In genomic region chr5:96702503-96703383, GRCh38 we compare ENCODE assay signal across 1 cellular context.
TF ChIP-seq lines count a peak whose summit lies in the region.

No MANE protein-coding gene starts in this region.

TF ChIP-seq in H1, 55 proteins besides CTCF, POLR2A, EP300 and RAD21 (continued from another document):
- no peak for TF ChIP-seq NANOG (IDR thresholded peaks at IDR 0.05; ENCODE audit: insufficient read depth, low read depth, low read length, poor library complexity, severe bottlenecking)
- TF ChIP-seq BRCA1 (IDR thresholded peaks at IDR 0.05; ENCODE audit: low read depth, low read length), result no peak
- no peak for TF ChIP-seq KDM5A (IDR thresholded peaks at IDR 0.05; ENCODE audit: low read length)
- TF ChIP-seq TAF7 (optimal IDR thresholded peaks at IDR 0.05; ENCODE audit: borderline replicate concordance, low read depth, low read length), result peak; percentile 32
- peak; percentile 67 for TF ChIP-seq TBP (IDR thresholded peaks at IDR 0.05; ENCODE audit: low read depth, low read length)
- TF ChIP-seq FOSL1 (IDR thresholded peaks at IDR 0.05; ENCODE audit: insufficient read depth, low read depth, low read length), result no peak
- TF ChIP-seq, protein P1, sequence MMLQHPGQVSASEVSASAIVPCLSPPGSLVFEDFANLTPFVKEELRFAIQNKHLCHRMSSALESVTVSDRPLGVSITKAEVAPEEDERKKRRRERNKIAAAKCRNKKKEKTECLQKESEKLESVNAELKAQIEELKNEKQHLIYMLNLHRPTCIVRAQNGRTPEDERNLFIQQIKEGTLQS (IDR thresholded peaks at IDR 0.05; ENCODE audit: insufficient read depth, low read depth, low read length), result no peak
- peak; percentile 63; the same call in 1 of the 2 replicates for TF ChIP-seq POLR2AphosphoS5 (IDR thresholded peaks at IDR 0.05; ENCODE audit: low read depth, low read length)
- TF ChIP-seq HDAC2 (IDR thresholded peaks at IDR 0.05; ENCODE audit: borderline replicate concordance in 1 of 2, low read depth in 2 of 2, low read length in 2 of 2), result peak in 1 of 2 experiments; percentile 56; a peak in 1 of 4 replicates
- no peak for TF ChIP-seq BCL11A (IDR thresholded peaks at IDR 0.05; ENCODE audit: low read depth in 2 of 2, low read length in 2 of 2)
- no peak for TF ChIP-seq EZH2 (IDR thresholded peaks at IDR 0.05; ENCODE audit: low read depth, low read length, severe bottlenecking)
- TF ChIP-seq TAF1 (IDR thresholded peaks at IDR 0.05; ENCODE audit: low read depth, low read length), result peak; percentile 81
- TF ChIP-seq PHF8 (conservative IDR thresholded peaks at IDR 0.05; ENCODE audit: low read depth, low read length), result peak; percentile 63; the same call in 1 of the 2 replicates
- peak; percentile 89 for TF ChIP-seq MAX (IDR thresholded peaks at IDR 0.05)
- TF ChIP-seq RNF2 (IDR thresholded peaks at IDR 0.05; ENCODE audit: borderline replicate concordance, low read depth, low read length, missing control alignments, poor library complexity, severe bottlenecking), result no peak
- TF ChIP-seq E2F6 (IDR thresholded peaks at IDR 0.05), result peak; percentile 74
- no peak for TF ChIP-seq SRF (IDR thresholded peaks at IDR 0.05; ENCODE audit: low read depth, low read length)
- TF ChIP-seq NRF1 (IDR thresholded peaks at IDR 0.05; ENCODE audit: low read depth, low read length), result no peak
- TF ChIP-seq SP1 (IDR thresholded peaks at IDR 0.05; ENCODE audit: low read depth, low read length), result 0 out of 2 replicates have a peak, but pooled peaks have one; percentile 12
- TF ChIP-seq TEAD4 (IDR thresholded peaks at IDR 0.05; ENCODE audit: low read depth, low read length), result peak; percentile 49; the same call in 1 of the 2 replicates
- no peak for TF ChIP-seq SIRT6 (IDR thresholded peaks at IDR 0.05; ENCODE audit: low read length)
- peak; percentile 71; the same call in 1 of the 2 replicates for TF ChIP-seq GABPA (IDR thresholded peaks at IDR 0.05; ENCODE audit: borderline replicate concordance, insufficient read depth, low read length)
- no peak for TF ChIP-seq YY1 (IDR thresholded peaks at IDR 0.05; ENCODE audit: low read depth, low read length)
- TF ChIP-seq CREB1 (IDR thresholded peaks at IDR 0.05), result peak; percentile 47; the same call in 1 of the 2 replicates
- no peak for TF ChIP-seq RFX5 (IDR thresholded peaks at IDR 0.05; ENCODE audit: borderline replicate concordance, low read depth, low read length)
- TF ChIP-seq KDM4A (IDR thresholded peaks at IDR 0.05; ENCODE audit: low read depth, low read length, severe bottlenecking), result peak; percentile 81
